ENCODE assay signal across 11 cellular contexts in genomic region chr5:72134226-72134625, GRCh38. TPM values are rescaled to one million over a fixed set of nuclear protein-coding genes. Genes with fewer than 3 reads are reported as not detected.
DNase-seq lines count a peak whose midpoint lies in the region; ATAC-seq and TF ChIP-seq lines count a peak whose summit lies in the region.
"Had no signal": no experiment of that assay in that cellular context is flagged by ENCODE, and none has a peak within 500 bp of the region (broad histone marks: within the 10 kb centered on the region; RNA-seq: fewer than 3 reads in every experiment).

No MANE protein-coding gene starts in this region.

- H3K36me3 Mint-ChIP-seq in MCF 10A (ENCODE audit: insufficient read depth, unreplicated experiment), result no peaks in the 10 kb centered on the region
- H3K36me3 Mint-ChIP-seq: naive thymus-derived CD8-positive, alpha-beta T cell had no signal

- H3K4me1 Mint-ChIP-seq in MCF 10A (ENCODE audit: insufficient read depth, unreplicated experiment), result peaks cover 20% of the 10 kb centered on the region
- H3K4me1 Mint-ChIP-seq: activated B cell treated with CpG ODN at 0.5 μM for 24 hours had no signal

- H3K27me3 Mint-ChIP-seq in MCF 10A (ENCODE audit: insufficient read depth, unreplicated experiment), result no peaks in the 10 kb centered on the region

- CTCF ChIA-PET in MCF 10A (lab: Yijun Ruan, JAX), result interaction anchor here (0.6 to 1.7 kb wide), 2 partner anchors 115 to 660 kb away, joined by 3 read pairs; no protein-coding TSS in a partner anchor

- H3K9me3 ChIP-seq in right atrium auricular region, result no peaks in the 10 kb centered on the region

- TF ChIP-seq CTCF in right atrium auricular region (IDR thresholded peaks at IDR 0.05), result no peak
- TF ChIP-seq CTCF in astrocyte of the spinal cord (IDR thresholded peaks at IDR 0.05; ENCODE audit: low read depth, low read length), result peak; percentile 5
- TF ChIP-seq CTCF in MCF 10A (IDR thresholded peaks at IDR 0.05; ENCODE audit: unreplicated experiment), result no peak

- peak; percentile 51 for ATAC-seq in left ventricle myocardium superior
- ATAC-seq: naive thymus-derived CD8-positive, alpha-beta T cell had no signal

- no peaks in the 10 kb centered on the region for H3K27me3 ChIP-seq in right atrium auricular region

- H3K27ac ChIP-seq in right atrium auricular region, result peak overlapping the region in 1 of 2 donors; percentile 30

- in situ Hi-C loops in astrocyte of the spinal cord (cut with HindIII; ENCODE audit: low sequenced_read_pairs), result no loop called here

- H3K4me1 ChIP-seq in right atrium auricular region, result peaks cover 0 to 63% of the 10 kb centered on the region in 2 donors

- no peak for DNase-seq in left ventricle myocardium superior
- no peak for DNase-seq in right atrium auricular region (ENCODE audit: low spot score)
- peak; percentile 43 for DNase-seq in astrocyte of the spinal cord (ENCODE audit: low read depth, low spot score)
- DNase-seq in iris pigment epithelial cell (ENCODE audit: low read depth), result peak; percentile 79
- no peak for DNase-seq in MCF 10A (ENCODE audit: unreplicated experiment)
- no peak for DNase-seq in SW480 (ENCODE audit: low spot score)
- DNase-seq in activated T-cell treated with anti-CD3 and anti-CD28 coated beads for 4 hours, result no peak
- no peak for DNase-seq in activated effector memory CD4-positive, alpha-beta T cell treated with Interleukin-2 at 50 U/mL for 16 hours
- DNase-seq: activated B cell treated with CpG ODN at 0.5 μM for 24 hours; naive thymus-derived CD8-positive, alpha-beta T cell; SHP77 had no signal

- H3K9me3 Mint-ChIP-seq in MCF 10A (ENCODE audit: unreplicated experiment), result no peaks in the 10 kb centered on the region
- H3K9me3 Mint-ChIP-seq: activated B cell treated with CpG ODN at 0.5 μM for 24 hours; naive thymus-derived CD8-positive, alpha-beta T cell had no signal

- H3K4me3 Mint-ChIP-seq in MCF 10A (ENCODE audit: unreplicated experiment), result no peak overlapping the region
- H3K4me3 Mint-ChIP-seq: activated B cell treated with CpG ODN at 0.5 μM for 24 hours; naive thymus-derived CD8-positive, alpha-beta T cell had no signal

- H3K27ac Mint-ChIP-seq in MCF 10A (ENCODE audit: low read depth, unreplicated experiment), result no peak overlapping the region
- H3K27ac Mint-ChIP-seq: activated B cell treated with CpG ODN at 0.5 μM for 24 hours; naive thymus-derived CD8-positive, alpha-beta T cell had no signal

- POLR2A ChIA-PET in MCF 10A (lab: Yijun Ruan, JAX), result interaction anchor here (0.7 to 1.4 kb wide), 3 partner anchors 9 to 174 kb away, joined by 3 to 4 read pairs (median 3); no protein-coding TSS in a partner anchor

- H3K4me3 ChIP-seq in right atrium auricular region (no peak overlapping the region), astrocyte of the spinal cord (ENCODE audit: low read depth, low read length) (no peak overlapping the region)

- no TSS peak for BruUV-seq in MCF 10A (replicated peaks; lab: Mats Ljungman, UMichigan)

- intact Hi-C loops in left ventricle myocardium superior (cut with micrococcal nuclease), result loop anchor here (10.0 kb wide), 1 partner anchor 171 kb away; no protein-coding TSS in a partner anchor
- intact Hi-C loops in MCF 10A (cut with micrococcal nuclease), result no loop called here

- no peaks in the 10 kb centered on the region for H3K36me3 ChIP-seq in right atrium auricular region

RNA-seq across cellular contexts. Expression of gene MAP1B, which starts 27.0 kb away (rescaled TPM):
- total RNA-seq in left ventricle myocardium superior (67.1 TPM), right atrium auricular region (100 to 1,000 TPM; 203 to 558 TPM), MCF 10A (2022) (43.8 and 56.0 TPM in 2 replicates)
- total RNA-seq: naive thymus-derived CD8-positive, alpha-beta T cell had no signal

Comparison
In these comparisons a context has a peak if more than half of its experiments do, and no peak if none do; other contexts are left out.
1. DNase-seq: peak in astrocyte of the spinal cord (single experiment) and iris pigment epithelial cell (single experiment); none in left ventricle myocardium superior (single experiment), right atrium auricular region (single experiment), MCF 10A (single experiment), SW480 (single experiment), activated T-cell treated with anti-CD3 and anti-CD28 coated beads for 4 hours (single experiment) and activated effector memory CD4-positive, alpha-beta T cell treated with Interleukin-2 at 50 U/mL for 16 hours (single experiment).